In genomic region chr20:18271160-18271559, GRCh38 we compare ENCODE assay signal across 40 cellular contexts.
"Had no signal": no experiment of that assay in that cellular context is flagged by ENCODE, and none has a peak within 500 bp of the region (broad histone marks: within the 10 kb centered on the region; RNA-seq: fewer than 3 reads in every experiment).

No MANE protein-coding gene starts in this region.

- H3K27me3 ChIP-seq: adrenal gland, ascending aorta, body of pancreas, breast epithelium had no signal

- H3K27ac Mint-ChIP-seq: activated naive CD4-positive, alpha-beta T cell treated with anti-CD3 and anti-CD28 coated beads for 36 hours; activated naive CD4-positive, alpha-beta T cell treated with anti-CD3 and anti-CD28 coated beads, Interleukin-2, amount 10 ng/mL, durations not matched to agents 7 days and 5 days; activated naive CD4-positive, alpha-beta T cell treated with anti-CD3 and anti-CD28 coated beads, Interleukin-2, amount 50 U/mL, for 24 hours; activated naive CD4-positive, alpha-beta T cell treated with anti-CD3 and anti-CD28 coated beads, Interleukin-2, amount 50 U/mL, for 72 hours; activated naive CD8-positive, alpha-beta T cell; activated naive CD8-positive, alpha-beta T cell treated with anti-CD3 and anti-CD28 coated beads for 36 hours; activated naive CD8-positive, alpha-beta T cell treated with anti-CD3 and anti-CD28 coated beads, Interleukin-2, amount 10 ng/mL, durations not matched to agents 7 days and 5 days; activated naive CD8-positive, alpha-beta T cell treated with anti-CD3 and anti-CD28 coated beads, Interleukin-2, amount 50 U/mL, for 24 hours; activated T-cell treated with anti-CD3 and anti-CD28 coated beads, Interleukin-2, amount 50 U/mL, for 24 hours; activated T-cell treated with anti-CD3 and anti-CD28 coated beads, Interleukin-2, amount 50 U/mL, for 72 hours; activated T-helper 1 cell treated with anti-CD3 and anti-CD28 coated beads, Interleukin-12 subunit alpha, Interleukin-12 subunit beta, Interleukin-2, Interleukin-4 antibody, amounts not matched to agents 30 ng/mL and 10 ng/mL and 1 ng/mL, durations not matched to agents 14 hours and 24 hours and 36 hours; activated T-helper 17 cell treated with anti-CD3 and anti-CD28 coated beads, Interleukin-2, amount 50 U/mL, for 72 hours; activated T-helper 2 cell treated with anti-CD3 and anti-CD28 coated beads, Interferon-gamma antibody, Interleukin-2, Interleukin-4, amounts not matched to agents 10 μg/mL and 5 μg/mL and 100 μg/mL, durations not matched to agents 14 hours and 24 hours and 36 hours; brain had no signal

- H3K4me3 ChIP-seq: adrenal gland, ascending aorta, body of pancreas, breast epithelium, cardiac muscle cell had no signal

- H3K9me3 Mint-ChIP-seq: activated naive CD4-positive, alpha-beta T cell treated with anti-CD3 and anti-CD28 coated beads for 36 hours; activated naive CD4-positive, alpha-beta T cell treated with anti-CD3 and anti-CD28 coated beads, Interleukin-2, amount 10 ng/mL, durations not matched to agents 7 days and 5 days; activated naive CD4-positive, alpha-beta T cell treated with anti-CD3 and anti-CD28 coated beads, Interleukin-2, amount 50 U/mL, for 24 hours; activated naive CD4-positive, alpha-beta T cell treated with anti-CD3 and anti-CD28 coated beads, Interleukin-2, amount 50 U/mL, for 72 hours; activated naive CD8-positive, alpha-beta T cell treated with anti-CD3 and anti-CD28 coated beads for 36 hours; activated naive CD8-positive, alpha-beta T cell treated with anti-CD3 and anti-CD28 coated beads, Interleukin-2, amount 10 ng/mL, durations not matched to agents 7 days and 5 days; activated naive CD8-positive, alpha-beta T cell treated with anti-CD3 and anti-CD28 coated beads, Interleukin-2, amount 50 U/mL, for 24 hours; activated T-cell treated with anti-CD3 and anti-CD28 coated beads, Interleukin-2, amount 50 U/mL, for 24 hours; activated T-cell treated with anti-CD3 and anti-CD28 coated beads, Interleukin-2, amount 50 U/mL, for 4 hours; activated T-cell treated with anti-CD3 and anti-CD28 coated beads, Interleukin-2, amount 50 U/mL, for 72 hours; activated T-helper 1 cell treated with anti-CD3 and anti-CD28 coated beads, Interleukin-12 subunit alpha, Interleukin-12 subunit beta, Interleukin-2, Interleukin-4 antibody, amounts not matched to agents 30 ng/mL and 10 ng/mL and 1 ng/mL, durations not matched to agents 14 hours and 24 hours and 36 hours; activated T-helper 17 cell treated with anti-CD3 and anti-CD28 coated beads, Interleukin-2, amount 50 U/mL, for 72 hours; activated T-helper 2 cell treated with anti-CD3 and anti-CD28 coated beads, Interferon-gamma antibody, Interleukin-2, Interleukin-4, amounts not matched to agents 10 μg/mL and 5 μg/mL and 100 μg/mL, durations not matched to agents 14 hours and 24 hours and 36 hours; brain; central memory CD8-positive, alpha-beta T cell had no signal

- H3K4me3 Mint-ChIP-seq: activated naive CD4-positive, alpha-beta T cell treated with anti-CD3 and anti-CD28 coated beads for 36 hours; activated naive CD4-positive, alpha-beta T cell treated with anti-CD3 and anti-CD28 coated beads, Interleukin-2, amount 10 ng/mL, durations not matched to agents 7 days and 5 days; activated naive CD4-positive, alpha-beta T cell treated with anti-CD3 and anti-CD28 coated beads, Interleukin-2, amount 50 U/mL, for 24 hours; activated naive CD8-positive, alpha-beta T cell; activated naive CD8-positive, alpha-beta T cell treated with anti-CD3 and anti-CD28 coated beads for 36 hours; activated naive CD8-positive, alpha-beta T cell treated with anti-CD3 and anti-CD28 coated beads, Interleukin-2, amount 10 ng/mL, durations not matched to agents 7 days and 5 days; activated naive CD8-positive, alpha-beta T cell treated with anti-CD3 and anti-CD28 coated beads, Interleukin-2, amount 50 U/mL, for 24 hours; activated T-cell treated with anti-CD3 and anti-CD28 coated beads, Interleukin-2, amount 50 U/mL, for 24 hours; activated T-cell treated with anti-CD3 and anti-CD28 coated beads, Interleukin-2, amount 50 U/mL, for 4 hours; activated T-cell treated with anti-CD3 and anti-CD28 coated beads, Interleukin-2, amount 50 U/mL, for 72 hours; activated T-helper 1 cell treated with anti-CD3 and anti-CD28 coated beads, Interleukin-12 subunit alpha, Interleukin-12 subunit beta, Interleukin-2, Interleukin-4 antibody, amounts not matched to agents 30 ng/mL and 10 ng/mL and 1 ng/mL, durations not matched to agents 14 hours and 24 hours and 36 hours; activated T-helper 17 cell treated with anti-CD3 and anti-CD28 coated beads, Interleukin-2, amount 50 U/mL, for 72 hours; brain; central memory CD8-positive, alpha-beta T cell had no signal

- H3K4me1 ChIP-seq: adrenal gland, ascending aorta, body of pancreas, breast epithelium had no signal

- ATAC-seq: activated naive CD4-positive, alpha-beta T cell treated with anti-CD3 and anti-CD28 coated beads, Interleukin-2, amount 50 U/mL, for 72 hours; activated naive CD8-positive, alpha-beta T cell treated with anti-CD3 and anti-CD28 coated beads, Interleukin-2, amount 50 U/mL, for 24 hours; activated T-cell treated with anti-CD3 and anti-CD28 coated beads, Interleukin-2, amount 50 U/mL, for 4 hours; activated T-cell treated with anti-CD3 and anti-CD28 coated beads, Interleukin-2, amount 50 U/mL, for 72 hours; activated T-helper 17 cell treated with anti-CD3 and anti-CD28 coated beads, Interleukin-2, amount 50 U/mL, for 72 hours; body of pancreas had no signal

- H3K36me3 ChIP-seq: adrenal gland, ascending aorta, brain microvascular endothelial cell, breast epithelium, cardiac muscle cell had no signal

- H3K36me3 Mint-ChIP-seq: activated naive CD4-positive, alpha-beta T cell treated with anti-CD3 and anti-CD28 coated beads, Interleukin-2, amount 10 ng/mL, durations not matched to agents 7 days and 5 days; activated naive CD4-positive, alpha-beta T cell treated with anti-CD3 and anti-CD28 coated beads, Interleukin-2, amount 50 U/mL, for 24 hours; activated naive CD4-positive, alpha-beta T cell treated with anti-CD3 and anti-CD28 coated beads, Interleukin-2, amount 50 U/mL, for 72 hours; activated naive CD8-positive, alpha-beta T cell; activated naive CD8-positive, alpha-beta T cell treated with anti-CD3 and anti-CD28 coated beads for 36 hours; activated naive CD8-positive, alpha-beta T cell treated with anti-CD3 and anti-CD28 coated beads, Interleukin-2, amount 10 ng/mL, durations not matched to agents 7 days and 5 days; brain had no signal

- H3K27ac ChIP-seq: adrenal gland, ascending aorta, body of pancreas, brain microvascular endothelial cell, breast epithelium, cardiac muscle cell had no signal

- H3K4me1 Mint-ChIP-seq: activated naive CD4-positive, alpha-beta T cell treated with anti-CD3 and anti-CD28 coated beads, Interleukin-2, amount 10 ng/mL, durations not matched to agents 7 days and 5 days; activated naive CD4-positive, alpha-beta T cell treated with anti-CD3 and anti-CD28 coated beads, Interleukin-2, amount 50 U/mL, for 24 hours; activated naive CD8-positive, alpha-beta T cell treated with anti-CD3 and anti-CD28 coated beads for 36 hours; activated naive CD8-positive, alpha-beta T cell treated with anti-CD3 and anti-CD28 coated beads, Interleukin-2, amount 10 ng/mL, durations not matched to agents 7 days and 5 days; activated naive CD8-positive, alpha-beta T cell treated with anti-CD3 and anti-CD28 coated beads, Interleukin-2, amount 50 U/mL, for 24 hours; activated T-helper 17 cell treated with anti-CD3 and anti-CD28 coated beads, Interleukin-2, amount 50 U/mL, for 72 hours; central memory CD8-positive, alpha-beta T cell had no signal

- H3K9me3 ChIP-seq: adrenal gland, ascending aorta, body of pancreas, breast epithelium had no signal

- FAIRE-seq: astrocyte, bronchial epithelial cell had no signal

- DNase-seq: activated effector memory CD4-positive, alpha-beta T cell treated with anti-CD3 and anti-CD28 coated beads, Interleukin-2, amount 50 U/mL, for 16 hours; activated effector memory CD4-positive, alpha-beta T cell treated with Interleukin-2 at 50 U/mL for 16 hours; activated gamma-delta T cell; activated gamma-delta T cell treated with Interleukin-2 at 50 U/mL for 16 hours; activated naive CD4-positive, alpha-beta T cell; activated naive CD4-positive, alpha-beta T cell treated with anti-CD3 and anti-CD28 coated beads for 36 hours; activated naive CD4-positive, alpha-beta T cell treated with anti-CD3 and anti-CD28 coated beads, Interleukin-2, amount 10 ng/mL, durations not matched to agents 7 days and 5 days; activated naive CD4-positive, alpha-beta T cell treated with anti-CD3 and anti-CD28 coated beads, Interleukin-2, amount 50 U/mL, for 16 hours; activated naive CD4-positive, alpha-beta T cell treated with Interleukin-2 at 50 U/mL for 16 hours; activated naive CD8-positive, alpha-beta T cell treated with anti-CD3 and anti-CD28 coated beads for 36 hours; activated naive CD8-positive, alpha-beta T cell treated with anti-CD3 and anti-CD28 coated beads, Interleukin-2, amount 10 ng/mL, durations not matched to agents 7 days and 5 days; activated naive CD8-positive, alpha-beta T cell treated with anti-CD3 and anti-CD28 coated beads, Interleukin-2, amount 50 U/mL, for 24 hours; activated T-cell treated with anti-CD3 and anti-CD28 coated beads, Interleukin-2, amount 50 U/mL, for 1 hour; activated T-cell treated with anti-CD3 and anti-CD28 coated beads, Interleukin-2, amount 50 U/mL, for 24 hours; activated T-cell treated with anti-CD3 and anti-CD28 coated beads, Interleukin-2, amount 50 U/mL, for 4 hours; activated T-cell treated with anti-CD3 and anti-CD28 coated beads, Interleukin-2, amount 50 U/mL, for 48 hours; activated T-cell treated with anti-CD3 and anti-CD28 coated beads, Interleukin-2, amount 50 U/mL, for 72 hours; adrenal gland; amniotic stem cell; amygdala; anterior cingulate cortex; aorta; body of pancreas; brain microvascular endothelial cell; caudate nucleus; central memory CD4-positive, alpha-beta T cell; cerebellar nuclear complex had no signal
